In genomic region chr3:105984837-105985236, GRCh38 we compare ENCODE assay signal across 23 cellular contexts.
DNase-seq lines count a peak whose midpoint lies in the region; ATAC-seq, FAIRE-seq and TF ChIP-seq lines count a peak whose summit lies in the region.
"Had no signal": no experiment of that assay in that cellular context is flagged by ENCODE, and none has a peak within 500 bp of the region (broad histone marks: within the 10 kb centered on the region; RNA-seq: fewer than 3 reads in every experiment).

No MANE protein-coding gene starts in this region.

- no peak for TF ChIP-seq RAD21 in A549 (conservative IDR thresholded peaks at IDR 0.05 in 1 of 2, IDR thresholded peaks at IDR 0.05 in 1 of 2)

- no peaks in the 10 kb centered on the region for H4K20me1 ChIP-seq in DND-41 (ENCODE audit: insufficient read depth, low read length)

- in situ Hi-C loops in astrocyte of the spinal cord (cut with HindIII; ENCODE audit: low sequenced_read_pairs) (no loop called here), HAP-1 (cut with MboI; ENCODE audit: low sequenced_read_pairs) (no loop called here)

- no peaks in the 10 kb centered on the region for H3K36me3 ChIP-seq in DND-41 (ENCODE audit: insufficient read depth, low read length)
- no peaks in the 10 kb centered on the region for H3K36me3 ChIP-seq in HAP-1 (replicated peaks)
- H3K36me3 ChIP-seq: Peyer's patch had no signal

- H3K9me3 ChIP-seq in A549: peaks cover 10% of the 10 kb centered on the region; the same call in 1 of the 3 replicates
- no peaks in the 10 kb centered on the region for H3K9me3 ChIP-seq in DND-41 (ENCODE audit: insufficient read depth, low read length, severe bottlenecking)
- H3K9me3 ChIP-seq in HAP-1: peaks cover 2% of the 10 kb centered on the region; the same call in 1 of the 2 replicates
- H3K9me3 ChIP-seq: Peyer's patch had no signal

- POLR2A ChIA-PET in A549 (lab: Yijun Ruan, JAX): no interaction called here

- H3K4me1 ChIP-seq in A549 (no peaks in the 10 kb centered on the region), DND-41 (ENCODE audit: insufficient read depth, low read length) (peaks cover 10% of the 10 kb centered on the region), HAP-1 (no peaks in the 10 kb centered on the region)
- H3K4me1 ChIP-seq: Peyer's patch had no signal

- TF ChIP-seq CTCF in A549 (IDR thresholded peaks at IDR 0.05) (no peak), DND-41 (IDR thresholded peaks at IDR 0.05; ENCODE audit: borderline replicate concordance, extremely low read depth, low read length, poor library complexity, severe bottlenecking) (no peak), astrocyte of the spinal cord (IDR thresholded peaks at IDR 0.05; ENCODE audit: low read depth, low read length) (no peak)

- DNase-seq in A549 (ENCODE audit: low read depth in 1 of 2, low spot score in 1 of 2) (no peak), DND-41 (no peak), M059J (ENCODE audit: low read depth) (peak; percentile 70), astrocyte of the spinal cord (ENCODE audit: low read depth, low spot score) (peak; percentile 29), HK-2 (ENCODE audit: unreplicated experiment) (no peak), HAP-1 (ENCODE audit: low spot score in 2 of 2) (no peak)
- DNase-seq: ACHN, AML-193, COR-L47, HCEC 1CT, KG1, NCI-H1048, NCI-H1436 treated with DMSO at 0.1 percent for 48 hours, NCI-H2029 treated with DMSO at 0.1 percent for 48 hours, NCI-H2171 treated with DMSO at 0.1 percent for 48 hours, Peyer's patch, Right ventricle myocardium superior, T-cell had no signal

- WGBS in A549 (ENCODE audit: missing lambda C conversion rate): 74% methylated on average over 1 of the region's 1 CpG

- no peak for ATAC-seq in A549
- peak; percentile 69 for ATAC-seq in DND-41 (ENCODE audit: insufficient read depth, low read depth)
- no peak for ATAC-seq in HG03439 (IDR thresholded peaks at IDR 0.05; ENCODE audit: unreplicated experiment)
- ATAC-seq in GM21526 (IDR thresholded peaks at IDR 0.05; ENCODE audit: low FRiP score, unreplicated experiment): no peak
- ATAC-seq: GM12878, HepG2 had no signal

- CTCF ChIA-PET in A549 (lab: Yijun Ruan, JAX): no interaction called here

- no peaks in the 10 kb centered on the region for H3K79me2 ChIP-seq in DND-41 (ENCODE audit: insufficient read depth, low read length)

- peak; percentile 28 for FAIRE-seq in A549 (lab: Jason Lieb, UNC)
- FAIRE-seq: GM12878, HepG2 had no signal

- no peak overlapping the region for H3K9ac ChIP-seq in DND-41 (ENCODE audit: low read depth, low read length)

- no peak for TF ChIP-seq EP300 in A549 (IDR thresholded peaks at IDR 0.05)

- H3K4me3 ChIP-seq in A549: no peak overlapping the region
- no peak overlapping the region for H3K4me3 ChIP-seq in DND-41 (ENCODE audit: low read depth in 1 of 2, low read length in 2 of 2)
- no peak overlapping the region for H3K4me3 ChIP-seq in astrocyte of the spinal cord (ENCODE audit: low read depth, low read length)
- no peak overlapping the region for H3K4me3 ChIP-seq in HAP-1
- H3K4me3 ChIP-seq: GM12878, Peyer's patch had no signal

- H3K4me2 ChIP-seq in A549 (no peak overlapping the region), DND-41 (ENCODE audit: insufficient read depth, low read length) (no peak overlapping the region)

- H3K27ac ChIP-seq in A549: no peak overlapping the region
- H3K27ac ChIP-seq in DND-41 (ENCODE audit: low read length): no peak overlapping the region
- H3K27ac ChIP-seq: C4-2B, Peyer's patch had no signal

- no peaks in the 10 kb centered on the region for H3K27me3 ChIP-seq in DND-41 (ENCODE audit: insufficient read depth, low read length, poor library complexity)
- H3K27me3 ChIP-seq in HAP-1 (ENCODE audit: low read depth): no peaks in the 10 kb centered on the region
- H3K27me3 ChIP-seq: Peyer's patch had no signal

- no peak for TF ChIP-seq POLR2A in A549 (IDR thresholded peaks at IDR 0.05; ENCODE audit: low read length)

- H2AFZ ChIP-seq in DND-41 (ENCODE audit: low read depth, low read length): no peak overlapping the region

TF ChIP-seq in A549, 52 proteins besides CTCF, POLR2A, EP300 and RAD21:
- TF ChIP-seq RNF2 (IDR thresholded peaks at IDR 0.05; ENCODE audit: borderline replicate concordance, low read depth) (no peak), NR3C1 (IDR thresholded peaks at IDR 0.05) (no peak), KDM1A (IDR thresholded peaks at IDR 0.05; ENCODE audit: low read depth) (no peak), HDAC2 (IDR thresholded peaks at IDR 0.05) (no peak), POLR2AphosphoS2 (conservative IDR thresholded peaks at IDR 0.05; ENCODE audit: low read length) (no peak), FOSL2 (IDR thresholded peaks at IDR 0.05) (no peak), FOSL2 (CRISPR knock-in tag; IDR thresholded peaks at IDR 0.05) (no peak), ZC3H11A (IDR thresholded peaks at IDR 0.05) (no peak), ZSCAN20 (CRISPR knock-in tag; IDR thresholded peaks at IDR 0.05) (no peak), JUN (IDR thresholded peaks at IDR 0.05) (no peak), PHF8 (IDR thresholded peaks at IDR 0.05; ENCODE audit: borderline replicate concordance, low read depth) (no peak), CHD4 (IDR thresholded peaks at IDR 0.05; ENCODE audit: borderline replicate concordance) (no peak), EHF (CRISPR knock-in tag; IDR thresholded peaks at IDR 0.05) (no peak), SREBF2 (IDR thresholded peaks at IDR 0.05) (no peak), MAFK (IDR thresholded peaks at IDR 0.05; ENCODE audit: partially characterized antibody) (no peak), HOXB5 (CRISPR knock-in tag; IDR thresholded peaks at IDR 0.05) (no peak), USF2 (IDR thresholded peaks at IDR 0.05) (no peak), HEYL (CRISPR knock-in tag; IDR thresholded peaks at IDR 0.05) (no peak), CHD2 (IDR thresholded peaks at IDR 0.05; ENCODE audit: low read length, partially characterized antibody) (no peak)

Comparison
In these comparisons a context has a peak if more than half of its experiments do, and no peak if none do; other contexts are left out.
1. DNase-seq: peak in M059J (single experiment) and astrocyte of the spinal cord (single experiment); none in A549 (0 of 2), DND-41 (single experiment), HK-2 (single experiment) and HAP-1 (0 of 2).